Comparison of ENCODE assay signal across 1 cellular context in genomic region chr11:122089111-122089510, GRCh38.
TF ChIP-seq lines count a peak whose summit lies in the region.

No MANE protein-coding gene starts in this region.

TF ChIP-seq in GM23338, 12 proteins besides CTCF, POLR2A, EP300 and RAD21 (continued from another document):
- no peak for TF ChIP-seq ZNF462 (CRISPR knock-in tag; IDR thresholded peaks at IDR 0.05)
- no peak for TF ChIP-seq JUNB (IDR thresholded peaks at IDR 0.05; ENCODE audit: unreplicated experiment)
- TF ChIP-seq REST (IDR thresholded peaks at IDR 0.05; ENCODE audit: unreplicated experiment): no peak
- no peak for TF ChIP-seq CREB1 (CRISPR knock-in tag; IDR thresholded peaks at IDR 0.05; ENCODE audit: low read depth)
- TF ChIP-seq ZNF331 (CRISPR knock-in tag; IDR thresholded peaks at IDR 0.05; ENCODE audit: low read depth): no peak
- TF ChIP-seq NANOG (IDR thresholded peaks at IDR 0.05; ENCODE audit: borderline replicate concordance): no peak
- TF ChIP-seq POLR2AphosphoS5 (IDR thresholded peaks at IDR 0.05; ENCODE audit: low read depth): no peak
- no peak for TF ChIP-seq EZH2phosphoT487 (IDR thresholded peaks at IDR 0.05; ENCODE audit: unreplicated experiment)
- no peak for TF ChIP-seq EZH2 (IDR thresholded peaks at IDR 0.05; ENCODE audit: low read depth, unreplicated experiment)
- TF ChIP-seq ETS1 (IDR thresholded peaks at IDR 0.05): no peak
